Comparison of ENCODE assay signal across 25 cellular contexts in genomic region chr7:17560516-17560915, GRCh38.
A peak's percentile ranks its signal among the peaks of the same experiment; 100 is the strongest.
DNase-seq lines count a peak whose midpoint lies in the region; ATAC-seq, FAIRE-seq and TF ChIP-seq lines count a peak whose summit lies in the region.
"Had no signal": no experiment of that assay in that cellular context is flagged by ENCODE, and none has a peak within 500 bp of the region (broad histone marks: within the 10 kb centered on the region; RNA-seq: fewer than 3 reads in every experiment).

No MANE protein-coding gene starts in this region.

- H3K79me1 ChIP-seq in IMR-90 (ENCODE audit: low read depth in 1 of 2, low read length in 2 of 2): no peaks in the 10 kb centered on the region

- H3K27me3 ChIP-seq in IMR-90 (ENCODE audit: control insufficient read depth, insufficient read depth, low read length) (no peaks in the 10 kb centered on the region), mammary epithelial cell (ENCODE audit: insufficient read depth, low read length) (no peaks in the 10 kb centered on the region), keratinocyte (ENCODE audit: control insufficient read depth, extremely low read depth, insufficient read depth, low read length) (no peaks in the 10 kb centered on the region), suprapubic skin (no peaks in the 10 kb centered on the region)
- H3K27me3 ChIP-seq: Peyer's patch, SJCRH30, thyroid gland had no signal

- FAIRE-seq in keratinocyte (lab: Jason Lieb, UNC): peak; percentile 99
- FAIRE-seq: frontal cortex, GM12878 had no signal

- no peak overlapping the region; the same call in 1 of the 2 replicates for H3K4ac ChIP-seq in IMR-90 (ENCODE audit: low read depth, low read length)

- H3K36me3 Mint-ChIP-seq in CD14-positive monocyte: no peaks in the 10 kb centered on the region
- H3K36me3 Mint-ChIP-seq in activated CD4-positive, alpha-beta memory T cell treated with anti-CD3 and anti-CD28 coated beads for 36 hours: no peaks in the 10 kb centered on the region
- H3K36me3 Mint-ChIP-seq: naive thymus-derived CD4-positive, alpha-beta T cell had no signal

- H2BK15ac ChIP-seq in IMR-90 (ENCODE audit: low read depth, low read length): peak overlapping the region; percentile 77; the same call in 2 of the 3 replicates

- no peak overlapping the region for H3K14ac ChIP-seq in IMR-90 (replicated peaks; ENCODE audit: low read depth, low read length)

- ATAC-seq in IMR-90 (ENCODE audit: low read depth): no peak
- ATAC-seq: GM12878; naive thymus-derived CD4-positive, alpha-beta T cell had no signal

- H3K9ac ChIP-seq in IMR-90 (ENCODE audit: low read depth, low read length) (no peak overlapping the region), mammary epithelial cell (ENCODE audit: insufficient read depth, low read length) (peak overlapping the region; percentile 16), keratinocyte (ENCODE audit: control insufficient read depth, extremely low read depth, insufficient read depth, low read length) (no peak overlapping the region)
- H3K9ac ChIP-seq: BLaER1 treated with 17β-estradiol and CSF1 and Interleukin-3, amounts not matched to agents 10 nM and 100 nM had no signal

- in situ Hi-C loops in IMR-90 (cut with MboI; ENCODE audit: low sequenced_read_pairs) (no loop called here), mammary epithelial cell (cut with MboI; ENCODE audit: low sequenced_read_pairs in 2 of 2) (no loop called here)

- H2BK5ac ChIP-seq in IMR-90 (ENCODE audit: low read depth, low read length, poor library complexity, severe bottlenecking): no peak overlapping the region

- no peak overlapping the region for H4K8ac ChIP-seq in IMR-90 (ENCODE audit: low read depth in 2 of 2, low read length in 2 of 2)

- H2AK9ac ChIP-seq in IMR-90 (replicated peaks; ENCODE audit: low read depth, low read length, poor library complexity): no peak overlapping the region

- TF ChIP-seq RAD21 in IMR-90 (IDR thresholded peaks at IDR 0.05; ENCODE audit: low read length): no peak

- H3K4me3 Mint-ChIP-seq in CD14-positive monocyte: no peak overlapping the region
- H3K4me3 Mint-ChIP-seq in activated CD4-positive, alpha-beta memory T cell treated with anti-CD3 and anti-CD28 coated beads for 36 hours: no peak overlapping the region
- H3K4me3 Mint-ChIP-seq: activated B cell treated with CpG ODN at 0.5 μM for 24 hours; activated naive CD4-positive, alpha-beta T cell treated with anti-CD3 and anti-CD28 coated beads for 36 hours; naive thymus-derived CD4-positive, alpha-beta T cell; stimulated activated naive CD8-positive, alpha-beta T cell treated with anti-CD3 and anti-CD28 coated beads, Interleukin-15, Interleukin-2, amounts not matched to agents 100 ng/mL and 50 ng/mL, for 24 hours had no signal

- no peak overlapping the region for H4K91ac ChIP-seq in IMR-90 (ENCODE audit: insufficient read depth, low read depth, low read length)

- no peak for TF ChIP-seq CTCF in IMR-90 (conservative IDR thresholded peaks at IDR 0.05; ENCODE audit: low read depth, low read length)
- TF ChIP-seq CTCF in mammary epithelial cell (conservative IDR thresholded peaks at IDR 0.05 in 1 of 2, IDR thresholded peaks at IDR 0.05 in 1 of 2; ENCODE audit: extremely low read depth in 1 of 2, insufficient read depth in 1 of 2, low read depth in 1 of 2, low read length in 2 of 2): no peak
- no peak for TF ChIP-seq CTCF in keratinocyte (optimal IDR thresholded peaks at IDR 0.05 in 1 of 3, IDR thresholded peaks at IDR 0.05 in 1 of 3, conservative IDR thresholded peaks at IDR 0.05 in 1 of 3; ENCODE audit: extremely low read depth in 1 of 3, insufficient read depth in 2 of 3, low read length in 3 of 3)
- TF ChIP-seq CTCF in suprapubic skin (IDR thresholded peaks at IDR 0.05): no peak
- no peak for TF ChIP-seq CTCF in CD14-positive monocyte (IDR thresholded peaks at IDR 0.05)

- H2BK20ac ChIP-seq in IMR-90 (ENCODE audit: low read depth, low read length): peak overlapping the region; percentile 29; the same call in 1 of the 2 replicates

- POLR2A ChIA-PET in IMR-90 (lab: Charles Lee; ENCODE audit: unreplicated experiment): no interaction called here
- POLR2A ChIA-PET in activated CD4-positive, alpha-beta memory T cell treated with anti-CD3 and anti-CD28 coated beads for 36 hours (lab: Charles Lee): no interaction called here

- H3K36me3 ChIP-seq in IMR-90 (ENCODE audit: control insufficient read depth, insufficient read depth, low read length): no peaks in the 10 kb centered on the region
- H3K36me3 ChIP-seq in mammary epithelial cell (ENCODE audit: insufficient read depth, low read length): no peaks in the 10 kb centered on the region
- H3K36me3 ChIP-seq in keratinocyte (ENCODE audit: control insufficient read depth in 2 of 2, extremely low read depth in 1 of 2, insufficient read depth in 2 of 2, low read length in 2 of 2): no peaks in the 10 kb centered on the region
- no peaks in the 10 kb centered on the region for H3K36me3 ChIP-seq in suprapubic skin
- H3K36me3 ChIP-seq: BLaER1 treated with 17β-estradiol and CSF1 and Interleukin-3, amounts not matched to agents 10 nM and 100 nM; Peyer's patch; SJCRH30; thyroid gland had no signal

- no peak overlapping the region; the same call in 1 of the 2 replicates for H3K56ac ChIP-seq in IMR-90 (ENCODE audit: extremely low read depth, insufficient read depth, low read length)

- no peak overlapping the region for H3K27ac Mint-ChIP-seq in CD14-positive monocyte
- no peak overlapping the region for H3K27ac Mint-ChIP-seq in activated CD4-positive, alpha-beta memory T cell treated with anti-CD3 and anti-CD28 coated beads for 36 hours
- H3K27ac Mint-ChIP-seq: activated B cell treated with CpG ODN at 0.5 μM for 24 hours; activated naive CD4-positive, alpha-beta T cell treated with anti-CD3 and anti-CD28 coated beads for 36 hours; naive thymus-derived CD4-positive, alpha-beta T cell; stimulated activated naive CD8-positive, alpha-beta T cell treated with anti-CD3 and anti-CD28 coated beads, Interleukin-15, Interleukin-2, amounts not matched to agents 100 ng/mL and 50 ng/mL, for 24 hours had no signal

- CTCF ChIA-PET in IMR-90 (lab: Yijun Ruan, JAX) (no interaction called here), mammary epithelial cell (lab: Charles Lee; ENCODE audit: low non-redundant PET) (no interaction called here)
- CTCF ChIA-PET in activated CD4-positive, alpha-beta memory T cell treated with anti-CD3 and anti-CD28 coated beads for 36 hours (lab: Charles Lee): no interaction called here

- H4K20me1 ChIP-seq in IMR-90 (ENCODE audit: insufficient read depth, low read length) (no peaks in the 10 kb centered on the region), mammary epithelial cell (ENCODE audit: insufficient read depth, low read length) (no peaks in the 10 kb centered on the region), keratinocyte (ENCODE audit: control insufficient read depth, extremely low read depth, insufficient read depth, low read length) (no peaks in the 10 kb centered on the region)
- H4K20me1 ChIP-seq: BLaER1 treated with 17β-estradiol and CSF1 and Interleukin-3, amounts not matched to agents 10 nM and 100 nM had no signal

- peaks cover 0 to 5% (median 2%) of the 10 kb centered on the region in 7 donors for H3K9me3 Mint-ChIP-seq in CD14-positive monocyte
- H3K9me3 Mint-ChIP-seq in activated CD4-positive, alpha-beta memory T cell treated with anti-CD3 and anti-CD28 coated beads for 36 hours: no peaks in the 10 kb centered on the region
- H3K9me3 Mint-ChIP-seq: activated B cell treated with CpG ODN at 0.5 μM for 24 hours; activated naive CD4-positive, alpha-beta T cell treated with anti-CD3 and anti-CD28 coated beads for 36 hours had no signal

- TF ChIP-seq POLR2A in IMR-90 (IDR thresholded peaks at IDR 0.05; ENCODE audit: low read depth, low read length) (no peak), suprapubic skin (IDR thresholded peaks at IDR 0.05) (no peak)

- no peak for TF ChIP-seq EP300 in suprapubic skin (IDR thresholded peaks at IDR 0.05)

- no peak overlapping the region for H4K5ac ChIP-seq in IMR-90 (ENCODE audit: low read depth, low read length)

- H3K4me3 ChIP-seq in IMR-90 (ENCODE audit: insufficient read depth, low read depth, low read length): no peak overlapping the region
- H3K4me3 ChIP-seq in mammary epithelial cell (replicated peaks in 1 of 3; ENCODE audit: insufficient read depth in 1 of 3, low read depth in 2 of 3, low read length in 3 of 3): no peak overlapping the region
- H3K4me3 ChIP-seq in keratinocyte (ENCODE audit: control insufficient read depth in 2 of 3, extremely low read depth in 1 of 3, insufficient read depth in 2 of 3, low read depth in 1 of 3, low read length in 3 of 3): no peak overlapping the region
- no peak overlapping the region for H3K4me3 ChIP-seq in suprapubic skin
- H3K4me3 ChIP-seq: BLaER1 treated with 17β-estradiol and CSF1 and Interleukin-3, amounts not matched to agents 10 nM and 100 nM; GM12878; Peyer's patch; SJCRH30; thyroid gland had no signal

- H3K4me1 Mint-ChIP-seq in CD14-positive monocyte: peaks cover 11% of the 10 kb centered on the region
- no peaks in the 10 kb centered on the region for H3K4me1 Mint-ChIP-seq in activated CD4-positive, alpha-beta memory T cell treated with anti-CD3 and anti-CD28 coated beads for 36 hours (ENCODE audit: low read depth)
- H3K4me1 Mint-ChIP-seq: activated B cell treated with CpG ODN at 0.5 μM for 24 hours; naive thymus-derived CD4-positive, alpha-beta T cell had no signal

- dilution Hi-C loops in IMR-90 (cut with HindIII; ENCODE audit: low sequenced_read_pairs, unreplicated experiment): no loop called here
- dilution Hi-C loops in mammary epithelial cell (cut with HindIII; ENCODE audit: low sequenced_read_pairs): no loop called here
- dilution Hi-C loops in keratinocyte (cut with MboI; ENCODE audit: extremely low pct_ligation_motif_present, low sequenced_read_pairs): no loop called here

- intact Hi-C loops in IMR-90 (cut with micrococcal nuclease) (no loop called here), mammary epithelial cell (cut with micrococcal nuclease) (loop anchor here (2.0 kb wide), 1 partner anchor 78 kb away; no protein-coding TSS in a partner anchor), CD14-positive monocyte (cut with micrococcal nuclease) (no loop called here)
- intact Hi-C loops in activated CD4-positive, alpha-beta memory T cell treated with anti-CD3 and anti-CD28 coated beads for 36 hours (cut with micrococcal nuclease): no loop called here

- no TSS peak for BruUV-seq in IMR-90 (replicated peaks; lab: Mats Ljungman, UMichigan)
- BruUV-seq in mammary epithelial cell (replicated peaks; lab: Mats Ljungman, UMichigan): no TSS peak

- no CpG with 5 or more reads among the region's 4 CpGs for WGBS in IMR-90 (ENCODE audit: extremely low coverage in 2 of 2, insufficient read length in 1 of 2), 2 experiments
- 35% methylated on average over 4 of the region's 4 CpGs for WGBS in mammary epithelial cell (ENCODE audit: low coverage, missing lambda C conversion rate)
- 78% methylated on average over 4 of the region's 4 CpGs for WGBS in suprapubic skin

- H3K9me1 ChIP-seq in IMR-90 (ENCODE audit: insufficient read depth, low read length) (peaks cover 5% of the 10 kb centered on the region; the same call in 1 of the 2 replicates), keratinocyte (ENCODE audit: control insufficient read depth, extremely low read depth, insufficient read depth, low read length) (no peaks in the 10 kb centered on the region)

- H3K9me3 ChIP-seq in IMR-90 (ENCODE audit: control insufficient read depth, insufficient read depth, low read length) (no peaks in the 10 kb centered on the region), mammary epithelial cell (replicated peaks; ENCODE audit: insufficient read depth, low read length) (no peaks in the 10 kb centered on the region), keratinocyte (ENCODE audit: control insufficient read depth, low read depth, low read length) (no peaks in the 10 kb centered on the region), suprapubic skin (no peaks in the 10 kb centered on the region)
- H3K9me3 ChIP-seq: Peyer's patch, SJCRH30, thyroid gland had no signal

- H2AK5ac ChIP-seq in IMR-90 (ENCODE audit: low read depth, low read length): peak overlapping the region; percentile 86; the same call in 1 of the 2 replicates

- DNase-seq in IMR-90 (peak; percentile 16), mammary epithelial cell (peak; percentile 83), keratinocyte (ENCODE audit: low read depth, low spot score) (peak; percentile 77), suprapubic skin (ENCODE audit: low spot score in 2 of 2) (no peak), medulla oblongata (ENCODE audit: extremely low spot score) (no peak), CD14-positive monocyte (ENCODE audit: low spot score) (no peak)
- DNase-seq in activated CD4-positive, alpha-beta memory T cell treated with anti-CD3 and anti-CD28 coated beads for 36 hours: no peak
- DNase-seq: activated B cell treated with CpG ODN at 0.5 μM for 24 hours; activated naive CD4-positive, alpha-beta T cell treated with anti-CD3 and anti-CD28 coated beads for 36 hours; amniotic stem cell; effector CD4-positive, alpha-beta T cell; H7; naive thymus-derived CD4-positive, alpha-beta T cell; NCI-H1105 treated with DMSO at 0.1 percent for 48 hours; NCI-H1930; NCI-H226; NCI-H69; nucleus accumbens; Peyer's patch; SJCRH30; thyroid gland had no signal

- H3K27ac ChIP-seq in IMR-90 (ENCODE audit: insufficient read depth, low read length) (no peak overlapping the region), mammary epithelial cell (ENCODE audit: insufficient read depth, low read depth, low read length) (peak overlapping the region; percentile 82), keratinocyte (ENCODE audit: control insufficient read depth, insufficient read depth, low read length) (peak overlapping the region; percentile 90), suprapubic skin (peak overlapping the region; percentile 5)
- H3K27ac ChIP-seq: BLaER1 treated with 17β-estradiol and CSF1 and Interleukin-3, amounts not matched to agents 10 nM and 100 nM; Peyer's patch; SJCRH30; thyroid gland had no signal

- H3K4me2 ChIP-seq in IMR-90 (ENCODE audit: low read depth, low read length): no peak overlapping the region
- peak overlapping the region; percentile 64 for H3K4me2 ChIP-seq in mammary epithelial cell (ENCODE audit: insufficient read depth, low read depth, low read length)
- H3K4me2 ChIP-seq in keratinocyte (ENCODE audit: control insufficient read depth, extremely low read depth, insufficient read depth, low read depth, low read length): peak overlapping the region; percentile 58
- H3K4me2 ChIP-seq: BLaER1 treated with 17β-estradiol and CSF1 and Interleukin-3, amounts not matched to agents 10 nM and 100 nM had no signal

- H2BK120ac ChIP-seq in IMR-90 (ENCODE audit: low read depth, low read length): peak overlapping the region; percentile 1; the same call in 1 of the 2 replicates

- peaks cover 19 to 26% (median 26%) of the 10 kb centered on the region in 3 donors for H3K27me3 Mint-ChIP-seq in CD14-positive monocyte (ENCODE audit: low read depth in 3 of 3)
- H3K27me3 Mint-ChIP-seq in activated CD4-positive, alpha-beta memory T cell treated with anti-CD3 and anti-CD28 coated beads for 36 hours: peaks cover 12% of the 10 kb centered on the region
- H3K27me3 Mint-ChIP-seq: activated B cell treated with CpG ODN at 0.5 μM for 24 hours; stimulated activated naive CD8-positive, alpha-beta T cell treated with anti-CD3 and anti-CD28 coated beads, Interleukin-15, Interleukin-2, amounts not matched to agents 100 ng/mL and 50 ng/mL, for 24 hours had no signal

- no peak overlapping the region; the same call in 1 of the 2 replicates for H3K23ac ChIP-seq in IMR-90 (ENCODE audit: low read depth, low read length)

- no peak overlapping the region for H3K18ac ChIP-seq in IMR-90 (ENCODE audit: low read depth, low read length)

- H3K4me1 ChIP-seq in IMR-90 (ENCODE audit: control insufficient read depth, insufficient read depth, low read length): peaks cover 10% of the 10 kb centered on the region
- H3K4me1 ChIP-seq in mammary epithelial cell (ENCODE audit: insufficient read depth, low read length): peaks cover 35% of the 10 kb centered on the region
- peaks cover 40% of the 10 kb centered on the region for H3K4me1 ChIP-seq in keratinocyte (ENCODE audit: control insufficient read depth, extremely low read depth, insufficient read depth, low read length)
- peaks cover 17% of the 10 kb centered on the region for H3K4me1 ChIP-seq in suprapubic skin
- H3K4me1 ChIP-seq: SJCRH30, thyroid gland had no signal

- H3K79me2 ChIP-seq in mammary epithelial cell (ENCODE audit: insufficient read depth, low read length) (no peaks in the 10 kb centered on the region), keratinocyte (ENCODE audit: control insufficient read depth, insufficient read depth, low read length) (no peaks in the 10 kb centered on the region)

- H2AFZ ChIP-seq in IMR-90 (replicated peaks; ENCODE audit: low read length, poor library complexity): no peak overlapping the region
- peak overlapping the region; percentile 54 for H2AFZ ChIP-seq in mammary epithelial cell (ENCODE audit: low read depth, low read length)
- H2AFZ ChIP-seq in keratinocyte (ENCODE audit: control insufficient read depth, low read length): peak overlapping the region; percentile 44

Comparison
In these comparisons a context has a peak if more than half of its experiments do, and no peak if none do; other contexts are left out.
1. DNase-seq: peak in IMR-90 (single experiment), mammary epithelial cell (single experiment) and keratinocyte (single experiment); none in suprapubic skin (0 of 2), medulla oblongata (single experiment), CD14-positive monocyte (single experiment) and activated CD4-positive, alpha-beta memory T cell treated with anti-CD3 and anti-CD28 coated beads for 36 hours (single experiment).